ENCODE assay signal across 10 cellular contexts in genomic region chr18:37322497-37323035, GRCh38.
A peak's percentile ranks its signal among the peaks of the same experiment; 100 is the strongest.
DNase-seq lines count a peak whose midpoint lies in the region; ATAC-seq, FAIRE-seq and TF ChIP-seq lines count a peak whose summit lies in the region.
"Had no signal": no experiment of that assay in that cellular context is flagged by ENCODE, and none has a peak within 500 bp of the region (broad histone marks: within the 10 kb centered on the region; RNA-seq: fewer than 3 reads in every experiment).

No MANE protein-coding gene starts in this region.

- H3K27me3 Mint-ChIP-seq in nephron progenitor cell (ENCODE audit: low read depth, poor library complexity) = peaks cover 14% of the 10 kb centered on the region
- no peaks in the 10 kb centered on the region for H3K27me3 Mint-ChIP-seq in T-helper 2 cell treated with Interferon-gamma antibody and Interleukin-4, amounts not matched to agents 5 μg/mL and 100 μg/mL, for 36 hours (ENCODE audit: low read depth)
- H3K27me3 Mint-ChIP-seq: activated naive CD4-positive, alpha-beta T cell treated with anti-CD3 and anti-CD28 coated beads, Interleukin-2, amount 50 U/mL, for 24 hours had no signal

- CTCF ChIA-PET in endothelial cell of umbilical vein (lab: Charles Lee) = interaction anchor here (1.1 to 2.7 kb wide), 2 partner anchors 143 to 381 kb away, joined by 5 to 10 read pairs; no protein-coding TSS in a partner anchor

- FAIRE-seq in GM19239 (lab: Jason Lieb, UNC) (peak; percentile 42), endothelial cell of umbilical vein (lab: Jason Lieb, UNC) (peak; percentile 52)

- H3K4me3 ChIP-seq in Peyer's patch (no peak overlapping the region), endothelial cell of umbilical vein (replicated peaks in 1 of 3; ENCODE audit: insufficient read depth in 1 of 3, low read depth in 1 of 3, low read length in 3 of 3) (no peak overlapping the region)

- no peak overlapping the region for H3K27ac Mint-ChIP-seq in nephron progenitor cell
- no peak overlapping the region for H3K27ac Mint-ChIP-seq in T-helper 2 cell treated with Interferon-gamma antibody and Interleukin-4, amounts not matched to agents 5 μg/mL and 100 μg/mL, for 36 hours
- H3K27ac Mint-ChIP-seq: activated naive CD4-positive, alpha-beta T cell treated with anti-CD3 and anti-CD28 coated beads, Interleukin-2, amount 50 U/mL, for 24 hours; CD4-positive, alpha-beta memory T cell had no signal

- H3K4me1 ChIP-seq in Peyer's patch (no peaks in the 10 kb centered on the region), endothelial cell of umbilical vein (ENCODE audit: control insufficient read depth, extremely low read depth, insufficient read depth, low read length) (no peaks in the 10 kb centered on the region)

- no peaks in the 10 kb centered on the region for H4K20me1 ChIP-seq in endothelial cell of umbilical vein (replicated peaks; ENCODE audit: control insufficient read depth, extremely low read depth, insufficient read depth, low read length)

- H3K9me3 ChIP-seq in Peyer's patch (no peaks in the 10 kb centered on the region), endothelial cell of umbilical vein (replicated peaks; ENCODE audit: control insufficient read depth, insufficient read depth, low read length) (no peaks in the 10 kb centered on the region)

- H3K36me3 ChIP-seq in Peyer's patch (no peaks in the 10 kb centered on the region), endothelial cell of umbilical vein (ENCODE audit: control insufficient read depth in 2 of 2, extremely low read depth in 1 of 2, insufficient read depth in 2 of 2, low read length in 2 of 2) (no peaks in the 10 kb centered on the region)

- no peaks in the 10 kb centered on the region for H3K9me3 Mint-ChIP-seq in nephron progenitor cell
- no peaks in the 10 kb centered on the region for H3K9me3 Mint-ChIP-seq in T-helper 2 cell treated with Interferon-gamma antibody and Interleukin-4, amounts not matched to agents 5 μg/mL and 100 μg/mL, for 36 hours
- H3K9me3 Mint-ChIP-seq: activated naive CD4-positive, alpha-beta T cell treated with anti-CD3 and anti-CD28 coated beads, Interleukin-2, amount 50 U/mL, for 24 hours; CD4-positive, alpha-beta memory T cell had no signal

- H3K27me3 ChIP-seq in Peyer's patch (no peaks in the 10 kb centered on the region), endothelial cell of umbilical vein (ENCODE audit: control insufficient read depth in 2 of 2, insufficient read depth in 2 of 2, low read length in 2 of 2) (no peaks in the 10 kb centered on the region)

- POLR2A ChIA-PET in endothelial cell of umbilical vein (lab: Charles Lee) = no interaction called here

- BruUV-seq in endothelial cell of umbilical vein (replicated peaks; lab: Mats Ljungman, UMichigan) = no TSS peak

- no peak overlapping the region for H3K4me3 Mint-ChIP-seq in nephron progenitor cell
- no peak overlapping the region for H3K4me3 Mint-ChIP-seq in T-helper 2 cell treated with Interferon-gamma antibody and Interleukin-4, amounts not matched to agents 5 μg/mL and 100 μg/mL, for 36 hours
- H3K4me3 Mint-ChIP-seq: activated naive CD4-positive, alpha-beta T cell treated with anti-CD3 and anti-CD28 coated beads, Interleukin-2, amount 50 U/mL, for 24 hours had no signal

- H3K9ac ChIP-seq in endothelial cell of umbilical vein (replicated peaks; ENCODE audit: extremely low read depth, insufficient read depth, low read length) = no peak overlapping the region

- TF ChIP-seq CTCF in Peyer's patch (IDR thresholded peaks at IDR 0.05) = peak in 5 of 6 experiments; percentile 7 to 51 (median 42)
- peak; percentile 77 to 88 for TF ChIP-seq CTCF in endothelial cell of umbilical vein (IDR thresholded peaks at IDR 0.05; ENCODE audit: extremely low read depth in 1 of 2, insufficient read depth in 1 of 2, low read depth in 1 of 2, low read length in 2 of 2)
- peak; percentile 66 for TF ChIP-seq CTCF in nephron progenitor cell (IDR thresholded peaks at IDR 0.05)

- dilution Hi-C loops in endothelial cell of umbilical vein (cut with MboI; ENCODE audit: extremely low pct_ligation_motif_present, low sequenced_read_pairs) = no loop called here

- no peak overlapping the region for H3K27ac ChIP-seq in Peyer's patch
- H3K27ac ChIP-seq in endothelial cell of umbilical vein (ENCODE audit: insufficient read depth, low read depth, low read length) = no peak overlapping the region

- peak; percentile 83 for ATAC-seq in HG03103 (IDR thresholded peaks at IDR 0.05; ENCODE audit: low read depth, unreplicated experiment)

- H3K4me2 ChIP-seq in endothelial cell of umbilical vein (ENCODE audit: insufficient read depth, low read length) = no peak overlapping the region

- H2AFZ ChIP-seq in endothelial cell of umbilical vein (ENCODE audit: low read depth, low read length) = no peak overlapping the region

- H3K36me3 Mint-ChIP-seq in nephron progenitor cell (ENCODE audit: low read depth) = no peaks in the 10 kb centered on the region
- H3K36me3 Mint-ChIP-seq in T-helper 2 cell treated with Interferon-gamma antibody and Interleukin-4, amounts not matched to agents 5 μg/mL and 100 μg/mL, for 36 hours (ENCODE audit: low read depth) = no peaks in the 10 kb centered on the region
- H3K36me3 Mint-ChIP-seq: activated naive CD4-positive, alpha-beta T cell treated with anti-CD3 and anti-CD28 coated beads, Interleukin-2, amount 50 U/mL, for 24 hours; CD4-positive, alpha-beta memory T cell had no signal

- DNase-seq in NCI-H2107 (lab: John Stamatoyannopoulos, UW) (peak; percentile 34), NCI-H2107 treated with DMSO at 0.1 percent for 48 hours (lab: John Stamatoyannopoulos, UW; ENCODE audit: unreplicated experiment) (no peak), GM19239 (ENCODE audit: insufficient read length, low spot score) (peak; percentile 43), Peyer's patch (peak in 2 of 3 donors; percentile 16 to 55), endothelial cell of umbilical vein (ENCODE audit: low read depth, low spot score) (peak; percentile 17), nephron progenitor cell (peak; percentile 58)
- no peak for DNase-seq in T-helper 2 cell treated with Interferon-gamma antibody and Interleukin-4, amounts not matched to agents 5 μg/mL and 100 μg/mL, for 36 hours (ENCODE audit: low spot score)

- no peaks in the 10 kb centered on the region for H3K9me1 ChIP-seq in endothelial cell of umbilical vein (replicated peaks; ENCODE audit: control insufficient read depth, extremely low read depth, insufficient read depth, low read length)

- intact Hi-C loops in endothelial cell of umbilical vein (cut with micrococcal nuclease) = loop anchor here (2.0 kb wide), 1 partner anchor 380 kb away; no protein-coding TSS in a partner anchor

- H3K4me1 Mint-ChIP-seq in nephron progenitor cell = peaks cover 16% of the 10 kb centered on the region
- no peaks in the 10 kb centered on the region for H3K4me1 Mint-ChIP-seq in T-helper 2 cell treated with Interferon-gamma antibody and Interleukin-4, amounts not matched to agents 5 μg/mL and 100 μg/mL, for 36 hours (ENCODE audit: low read depth)
- H3K4me1 Mint-ChIP-seq: activated naive CD4-positive, alpha-beta T cell treated with anti-CD3 and anti-CD28 coated beads, Interleukin-2, amount 50 U/mL, for 24 hours; CD4-positive, alpha-beta memory T cell had no signal

- no peak for TF ChIP-seq POLR2A in Peyer's patch (IDR thresholded peaks at IDR 0.05)
- TF ChIP-seq POLR2A in endothelial cell of umbilical vein (IDR thresholded peaks at IDR 0.05; ENCODE audit: low read depth, low read length) = no peak

- no peaks in the 10 kb centered on the region for H3K79me2 ChIP-seq in endothelial cell of umbilical vein (ENCODE audit: control insufficient read depth, insufficient read depth, low read length)

TF ChIP-seq in endothelial cell of umbilical vein, 7 proteins besides CTCF, POLR2A, EP300 and RAD21:
- TF ChIP-seq EZH2 (IDR thresholded peaks at IDR 0.05; ENCODE audit: borderline replicate concordance, low read depth, low read length, severe bottlenecking) = no peak
- TF ChIP-seq MAX (IDR thresholded peaks at IDR 0.05; ENCODE audit: insufficient read depth, insufficient read length) = no peak
- TF ChIP-seq MYC (IDR thresholded peaks at IDR 0.05; ENCODE audit: low read depth, low read length) = no peak
- no peak for TF ChIP-seq GATA2 (IDR thresholded peaks at IDR 0.05; ENCODE audit: insufficient read depth, insufficient read length, low read depth, low read length)
- no peak for TF ChIP-seq JUN (IDR thresholded peaks at IDR 0.05; ENCODE audit: borderline replicate concordance, insufficient read depth, insufficient read length, low read depth)
- no peak for TF ChIP-seq POLR2AphosphoS5 (IDR thresholded peaks at IDR 0.05; ENCODE audit: insufficient read depth, low read depth, low read length)
- no peak for TF ChIP-seq FOS (IDR thresholded peaks at IDR 0.05; ENCODE audit: borderline replicate concordance, insufficient read depth, low read length)

Comparison
In these comparisons a context has a peak if more than half of its experiments do, and no peak if none do; other contexts are left out.
1. DNase-seq: peak in NCI-H2107 (single experiment), GM19239 (single experiment), Peyer's patch (2 of 3), endothelial cell of umbilical vein (single experiment) and nephron progenitor cell (single experiment); none in NCI-H2107 treated with DMSO at 0.1 percent for 48 hours (single experiment) and T-helper 2 cell treated with Interferon-gamma antibody and Interleukin-4, amounts not matched to agents 5 μg/mL and 100 μg/mL, for 36 hours (single experiment).
2. Peak in every context shown above with its lines, with median percentiles within 50 percentile points of each other: CTCF ChIP-seq.